Comparison of ENCODE assay signal across 28 cellular contexts in genomic region chr13:94246495-94246894, GRCh38.
"Had no signal": no experiment of that assay in that cellular context is flagged by ENCODE, and none has a peak within 500 bp of the region (broad histone marks: within the 10 kb centered on the region; RNA-seq: fewer than 3 reads in every experiment).

No MANE protein-coding gene starts in this region.

- H3K36me3 ChIP-seq: colonic mucosa, esophagus muscularis mucosa, esophagus squamous epithelium, gastrocnemius medialis, gastroesophageal sphincter, heart left ventricle, heart right ventricle had no signal

- H3K4me3 ChIP-seq: colonic mucosa, coronary artery, dorsolateral prefrontal cortex, esophagus muscularis mucosa, esophagus squamous epithelium, gastrocnemius medialis, gastroesophageal sphincter, heart left ventricle, heart right ventricle had no signal

- H3K27me3 ChIP-seq: colonic mucosa, dorsolateral prefrontal cortex, esophagus muscularis mucosa, esophagus squamous epithelium, foreskin keratinocyte, gastroesophageal sphincter, heart left ventricle, heart right ventricle had no signal

- FAIRE-seq: colon, endometrium, endothelial cell of umbilical vein, frontal cortex had no signal

- H3K9me3 ChIP-seq: colonic mucosa had no signal

- H3K27ac ChIP-seq: colonic mucosa, coronary artery, dorsolateral prefrontal cortex, epithelial cell of prostate, esophagus muscularis mucosa, esophagus squamous epithelium, foreskin keratinocyte, gastrocnemius medialis, gastroesophageal sphincter, heart left ventricle, heart right ventricle had no signal

- DNase-seq: colonic mucosa; cortex of kidney; dermis blood vessel endothelial cell; dorsolateral prefrontal cortex; effector CD4-positive, alpha-beta T cell; effector CD8-positive, alpha-beta T cell; effector memory CD4-positive, alpha-beta T cell; effector memory CD8-positive, alpha-beta T cell; endodermal cell; erythroblast; esophagus squamous epithelium; foreskin fibroblast; foreskin keratinocyte; foreskin melanocyte; gastrocnemius medialis; glutamatergic neuron; head of caudate nucleus; heart left ventricle; heart right ventricle had no signal

- H3K4me1 ChIP-seq: colonic mucosa, esophagus muscularis mucosa, esophagus squamous epithelium, gastrocnemius medialis, gastroesophageal sphincter, heart left ventricle had no signal

- ATAC-seq: effector memory CD8-positive, alpha-beta T cell; esophagus mucosa; foreskin keratinocyte; gastrocnemius medialis; gastroesophageal sphincter; heart left ventricle; heart right ventricle had no signal
